Comparison of ENCODE assay signal across 18 cellular contexts in genomic region chr17:16197276-16197675, GRCh38. TPM values are rescaled to one million over a fixed set of nuclear protein-coding genes. Genes with fewer than 3 reads are reported as not detected.
DNase-seq lines count a peak whose midpoint lies in the region; ATAC-seq, FAIRE-seq and TF ChIP-seq lines count a peak whose summit lies in the region.
"Had no signal": no experiment of that assay in that cellular context is flagged by ENCODE, and none has a peak within 500 bp of the region (broad histone marks: within the 10 kb centered on the region; RNA-seq: fewer than 3 reads in every experiment).

No MANE protein-coding gene starts in this region.

- H3K4me3 ChIP-seq in endothelial cell of umbilical vein (replicated peaks in 1 of 3; ENCODE audit: insufficient read depth in 1 of 3, low read depth in 1 of 3, low read length in 3 of 3) (no peak overlapping the region), right lobe of liver (no peak overlapping the region), adrenal gland (no peak overlapping the region)
- H3K4me3 ChIP-seq: GM12878 had no signal

- no peak overlapping the region for H2AFZ ChIP-seq in endothelial cell of umbilical vein (ENCODE audit: low read depth, low read length)

- no peak for TF ChIP-seq CTCF in endothelial cell of umbilical vein (IDR thresholded peaks at IDR 0.05; ENCODE audit: extremely low read depth in 1 of 2, insufficient read depth in 1 of 2, low read depth in 1 of 2, low read length in 2 of 2)
- TF ChIP-seq CTCF in right lobe of liver (IDR thresholded peaks at IDR 0.05) = no peak
- no peak for TF ChIP-seq CTCF in adrenal gland (IDR thresholded peaks at IDR 0.05)

- no peak for ATAC-seq in activated naive CD8-positive, alpha-beta T cell treated with anti-CD3 and anti-CD28 coated beads, Interleukin-2, amount 10 ng/mL, durations not matched to agents 7 days and 5 days (ENCODE audit: low read depth)
- no peak for ATAC-seq in memory B cell (ENCODE audit: low read depth)
- ATAC-seq in right lobe of liver = no peak
- ATAC-seq in HG03139 (IDR thresholded peaks at IDR 0.05; ENCODE audit: unreplicated experiment) = no peak
- ATAC-seq: GM12878, HCT116 had no signal

- H3K4me2 ChIP-seq in endothelial cell of umbilical vein (ENCODE audit: insufficient read depth, low read length) = no peak overlapping the region

- H3K27me3 Mint-ChIP-seq in activated naive CD8-positive, alpha-beta T cell treated with anti-CD3 and anti-CD28 coated beads, Interleukin-2, amount 10 ng/mL, durations not matched to agents 7 days and 5 days = no peaks in the 10 kb centered on the region
- H3K27me3 Mint-ChIP-seq in activated naive CD8-positive, alpha-beta T cell treated with anti-CD3 and anti-CD28 coated beads for 36 hours = no peaks in the 10 kb centered on the region
- H3K27me3 Mint-ChIP-seq in memory B cell = no peaks in the 10 kb centered on the region
- H3K27me3 Mint-ChIP-seq: CD4-positive, alpha-beta memory T cell had no signal

- POLR2A ChIA-PET in activated naive CD8-positive, alpha-beta T cell treated with anti-CD3 and anti-CD28 coated beads, Interleukin-2, amount 10 ng/mL, durations not matched to agents 7 days and 5 days (lab: Charles Lee) = interaction anchor here (0.7 kb wide), 1 partner anchor 11 kb away, joined by 3 read pairs; no protein-coding TSS in a partner anchor
- POLR2A ChIA-PET in endothelial cell of umbilical vein (lab: Charles Lee) = interaction anchor here (0.7 kb wide), 1 partner anchor 12 kb away, joined by 3 read pairs; no protein-coding TSS in a partner anchor

- H3K9me3 ChIP-seq in endothelial cell of umbilical vein (replicated peaks; ENCODE audit: control insufficient read depth, insufficient read depth, low read length) (no peaks in the 10 kb centered on the region), right lobe of liver (no peaks in the 10 kb centered on the region), adrenal gland (replicated peaks in 1 of 3) (no peaks in the 10 kb centered on the region)
- H3K9me3 ChIP-seq: BE2C had no signal

- H3K36me3 ChIP-seq in endothelial cell of umbilical vein (ENCODE audit: control insufficient read depth in 2 of 2, extremely low read depth in 1 of 2, insufficient read depth in 2 of 2, low read length in 2 of 2) = no peaks in the 10 kb centered on the region
- peaks cover 0 to 29% (median 8%) of the 10 kb centered on the region in 4 donors for H3K36me3 ChIP-seq in right lobe of liver
- H3K36me3 ChIP-seq in adrenal gland (replicated peaks in 1 of 2) = peaks cover 0 to 18% of the 10 kb centered on the region in 2 donors
- H3K36me3 ChIP-seq: BE2C had no signal

- H3K9me1 ChIP-seq in endothelial cell of umbilical vein (replicated peaks; ENCODE audit: control insufficient read depth, extremely low read depth, insufficient read depth, low read length) = no peaks in the 10 kb centered on the region

- DNase-seq in activated naive CD8-positive, alpha-beta T cell treated with anti-CD3 and anti-CD28 coated beads, Interleukin-2, amount 10 ng/mL, durations not matched to agents 7 days and 5 days = no peak
- no peak for DNase-seq in activated naive CD8-positive, alpha-beta T cell treated with anti-CD3 and anti-CD28 coated beads for 36 hours
- DNase-seq in endothelial cell of umbilical vein (ENCODE audit: low read depth, low spot score) (peak; percentile 53), memory B cell (ENCODE audit: low spot score in 2 of 2) (no peak), occipital lobe (lab: John Stamatoyannopoulos, UW) (no peak), right lobe of liver (no peak), adrenal gland (no peak)
- DNase-seq: ACHN; BE2C; CD4-positive, alpha-beta memory T cell; DMS79 had no signal

- no peak overlapping the region for H3K27ac ChIP-seq in endothelial cell of umbilical vein (ENCODE audit: insufficient read depth, low read depth, low read length)
- no peak overlapping the region for H3K27ac ChIP-seq in right lobe of liver
- no peak overlapping the region for H3K27ac ChIP-seq in adrenal gland
- H3K27ac ChIP-seq: 22Rv1, C4-2B, HL-60 had no signal

- H3K27me3 ChIP-seq in endothelial cell of umbilical vein (ENCODE audit: control insufficient read depth in 2 of 2, insufficient read depth in 2 of 2, low read length in 2 of 2) (no peaks in the 10 kb centered on the region), right lobe of liver (no peaks in the 10 kb centered on the region), adrenal gland (no peaks in the 10 kb centered on the region)
- H3K27me3 ChIP-seq: BE2C had no signal

- no peak overlapping the region for H3K4me3 Mint-ChIP-seq in activated naive CD8-positive, alpha-beta T cell treated with anti-CD3 and anti-CD28 coated beads, Interleukin-2, amount 10 ng/mL, durations not matched to agents 7 days and 5 days
- H3K4me3 Mint-ChIP-seq in activated naive CD8-positive, alpha-beta T cell treated with anti-CD3 and anti-CD28 coated beads for 36 hours = no peak overlapping the region
- H3K4me3 Mint-ChIP-seq in memory B cell = no peak overlapping the region
- H3K4me3 Mint-ChIP-seq: CD4-positive, alpha-beta memory T cell had no signal

- H3K4me1 Mint-ChIP-seq in activated naive CD8-positive, alpha-beta T cell treated with anti-CD3 and anti-CD28 coated beads, Interleukin-2, amount 10 ng/mL, durations not matched to agents 7 days and 5 days = peaks cover 25% of the 10 kb centered on the region
- peaks cover 33% of the 10 kb centered on the region for H3K4me1 Mint-ChIP-seq in activated naive CD8-positive, alpha-beta T cell treated with anti-CD3 and anti-CD28 coated beads for 36 hours
- peaks cover 27% of the 10 kb centered on the region for H3K4me1 Mint-ChIP-seq in memory B cell

- CTCF ChIA-PET in endothelial cell of umbilical vein (lab: Charles Lee) = no interaction called here

- H3K27ac Mint-ChIP-seq in activated naive CD8-positive, alpha-beta T cell treated with anti-CD3 and anti-CD28 coated beads, Interleukin-2, amount 10 ng/mL, durations not matched to agents 7 days and 5 days = peak overlapping the region; percentile 38
- no peak overlapping the region for H3K27ac Mint-ChIP-seq in activated naive CD8-positive, alpha-beta T cell treated with anti-CD3 and anti-CD28 coated beads for 36 hours
- peak overlapping the region; percentile 23 for H3K27ac Mint-ChIP-seq in memory B cell

- H3K36me3 Mint-ChIP-seq in activated naive CD8-positive, alpha-beta T cell treated with anti-CD3 and anti-CD28 coated beads, Interleukin-2, amount 10 ng/mL, durations not matched to agents 7 days and 5 days = peaks cover 26% of the 10 kb centered on the region
- H3K36me3 Mint-ChIP-seq in activated naive CD8-positive, alpha-beta T cell treated with anti-CD3 and anti-CD28 coated beads for 36 hours = peaks cover 27% of the 10 kb centered on the region
- H3K36me3 Mint-ChIP-seq in memory B cell = peaks cover 17% of the 10 kb centered on the region

- no peak for FAIRE-seq in endothelial cell of umbilical vein (lab: Jason Lieb, UNC)
- FAIRE-seq: GM12878, GM18507 had no signal

- no peak overlapping the region for H3K9ac ChIP-seq in endothelial cell of umbilical vein (replicated peaks; ENCODE audit: extremely low read depth, insufficient read depth, low read length)

- H3K4me1 ChIP-seq in endothelial cell of umbilical vein (ENCODE audit: control insufficient read depth, extremely low read depth, insufficient read depth, low read length) = peaks cover 17% of the 10 kb centered on the region
- H3K4me1 ChIP-seq in right lobe of liver = peaks cover 0 to 39% (median 9%) of the 10 kb centered on the region in 4 donors
- H3K4me1 ChIP-seq in adrenal gland (replicated peaks in 1 of 2) = peaks cover 26 to 39% of the 10 kb centered on the region in 2 donors
- H3K4me1 ChIP-seq: BE2C had no signal

- no peaks in the 10 kb centered on the region for H4K20me1 ChIP-seq in endothelial cell of umbilical vein (replicated peaks; ENCODE audit: control insufficient read depth, extremely low read depth, insufficient read depth, low read length)

- no peaks in the 10 kb centered on the region for H3K9me3 Mint-ChIP-seq in activated naive CD8-positive, alpha-beta T cell treated with anti-CD3 and anti-CD28 coated beads, Interleukin-2, amount 10 ng/mL, durations not matched to agents 7 days and 5 days
- H3K9me3 Mint-ChIP-seq in activated naive CD8-positive, alpha-beta T cell treated with anti-CD3 and anti-CD28 coated beads for 36 hours = no peaks in the 10 kb centered on the region
- H3K9me3 Mint-ChIP-seq in memory B cell = no peaks in the 10 kb centered on the region

- no peak for TF ChIP-seq POLR2A in endothelial cell of umbilical vein (IDR thresholded peaks at IDR 0.05; ENCODE audit: low read depth, low read length)
- no peak for TF ChIP-seq POLR2A in right lobe of liver (IDR thresholded peaks at IDR 0.05)
- TF ChIP-seq POLR2A in adrenal gland (IDR thresholded peaks at IDR 0.05) = no peak

- intact Hi-C loops in endothelial cell of umbilical vein (cut with micrococcal nuclease) (no loop called here), right lobe of liver (cut with DNase I) (no loop called here), adrenal gland (cut with DNase I) (no loop called here)

- no TSS peak for BruUV-seq in endothelial cell of umbilical vein (replicated peaks; lab: Mats Ljungman, UMichigan)

- H3K79me2 ChIP-seq in endothelial cell of umbilical vein (ENCODE audit: control insufficient read depth, insufficient read depth, low read length) = peaks cover 77% of the 10 kb centered on the region

- dilution Hi-C loops in endothelial cell of umbilical vein (cut with MboI; ENCODE audit: extremely low pct_ligation_motif_present, low sequenced_read_pairs) = no loop called here

- WGBS in right lobe of liver (ENCODE audit: insufficient coverage, low coverage, low lambda C conversion rate, missing lambda C conversion rate) = 80% methylated on average over 1 of the region's 1 CpG
- 83 to 93% (median 87%) methylated on average over 1 of the region's 1 CpG for WGBS in adrenal gland, 4 donors

RNA-seq across cellular contexts. Expression of gene NCOR1, which starts 18.1 kb away (rescaled TPM):
- 100 to 1,000 TPM; 157 to 161 TPM for total RNA-seq in activated naive CD8-positive, alpha-beta T cell treated with anti-CD3 and anti-CD28 coated beads, Interleukin-2, amount 10 ng/mL, durations not matched to agents 7 days and 5 days
- 100 to 1,000 TPM; 122 to 131 TPM for total RNA-seq in activated naive CD8-positive, alpha-beta T cell treated with anti-CD3 and anti-CD28 coated beads for 36 hours
- total RNA-seq in endothelial cell of umbilical vein (134 and 140 TPM in 2 replicates), occipital lobe (116 TPM), right lobe of liver (10 to 100 TPM; 52.6 to 76.8 (median 65.1) TPM), adrenal gland (100 to 1,000 TPM in 3 of 8 donors, 10 to 100 TPM in 5; 76.4 to 172 (median 97.6) TPM)
- polyA plus RNA-seq in endothelial cell of umbilical vein (81.1 and 90.0 TPM in 2 replicates), adrenal gland (100 to 1,000 TPM in 1 of 3 donors, 10 to 100 TPM in 2; 66.2 to 135 (median 91.1) TPM)
- polyA plus RNA-seq in endothelial cell of umbilical vein (2011; cell fraction: cytosol; rRNA removed) = 63.3 and 64.6 TPM in 2 replicates
- 95.3 and 99.8 TPM in 2 replicates for polyA plus RNA-seq in endothelial cell of umbilical vein (2011; cell fraction: nucleus; rRNA removed)
- polyA plus RNA-seq in endothelial cell of umbilical vein (2012) = 57.3 and 60.0 TPM in 2 replicates
- polyA minus RNA-seq in endothelial cell of umbilical vein = 434 and 461 TPM in 2 replicates
- 71.4 TPM for polyA minus RNA-seq in endothelial cell of umbilical vein (2011; cell fraction: cytosol; rRNA and poly(A)+ RNA removed)
- polyA minus RNA-seq in endothelial cell of umbilical vein (2011; cell fraction: nucleus; rRNA and poly(A)+ RNA removed) = 297 and 421 TPM in 2 replicates

RNA-seq across cellular contexts. Expression of gene PIGL, which starts 19.7 kb away (rescaled TPM):
- total RNA-seq in activated naive CD8-positive, alpha-beta T cell treated with anti-CD3 and anti-CD28 coated beads, Interleukin-2, amount 10 ng/mL, durations not matched to agents 7 days and 5 days = 10 to 100 TPM; 42.1 to 43.3 TPM
- 10 to 100 TPM; 29.9 to 31.3 TPM for total RNA-seq in activated naive CD8-positive, alpha-beta T cell treated with anti-CD3 and anti-CD28 coated beads for 36 hours
- total RNA-seq in endothelial cell of umbilical vein = 28.0 and 28.6 TPM in 2 replicates
- 40.8 and 40.9 TPM in 2 replicates for polyA plus RNA-seq in endothelial cell of umbilical vein
- 12.9 and 18.3 TPM in 2 replicates for polyA plus RNA-seq in endothelial cell of umbilical vein (2011; cell fraction: cytosol; rRNA removed)
- 281 and 287 TPM in 2 replicates for polyA plus RNA-seq in endothelial cell of umbilical vein (2011; cell fraction: nucleus; rRNA removed)
- polyA plus RNA-seq in endothelial cell of umbilical vein (2012) = 24.0 and 25.5 TPM in 2 replicates
- 42.5 and 54.3 TPM in 2 replicates for polyA minus RNA-seq in endothelial cell of umbilical vein
- polyA minus RNA-seq in endothelial cell of umbilical vein (2011; cell fraction: cytosol; rRNA and poly(A)+ RNA removed) = 7.8 TPM
- polyA minus RNA-seq in endothelial cell of umbilical vein (2011; cell fraction: nucleus; rRNA and poly(A)+ RNA removed) = 44.2 and 61.8 TPM in 2 replicates
- 18.4 TPM for total RNA-seq in occipital lobe
- 10 to 100 TPM in 5 of 6 experiments, 1 to 10 TPM in 1; 8.5 to 29.7 (median 14.9) TPM for total RNA-seq in right lobe of liver
- 100 to 1,000 TPM in 1 of 8 donors, 10 to 100 TPM in 7; 10.3 to 102 (median 28.2) TPM for total RNA-seq in adrenal gland
- polyA plus RNA-seq in adrenal gland = 10 to 100 TPM; 12.0 to 58.8 (median 48.5) TPM
